Comparison of ENCODE assay signal across 10 cellular contexts in genomic region chr5:100840769-100841168, GRCh38.
DNase-seq lines count a peak whose midpoint lies in the region; ATAC-seq and TF ChIP-seq lines count a peak whose summit lies in the region.
"Had no signal": no experiment of that assay in that cellular context is flagged by ENCODE, and none has a peak within 500 bp of the region (broad histone marks: within the 10 kb centered on the region; RNA-seq: fewer than 3 reads in every experiment).

No MANE protein-coding gene starts in this region.

- peak; percentile 43 for ATAC-seq in GM18511 (IDR thresholded peaks at IDR 0.05; ENCODE audit: unreplicated experiment)
- peak; percentile 43 for ATAC-seq in GM21723 (IDR thresholded peaks at IDR 0.05; ENCODE audit: unreplicated experiment)
- ATAC-seq in memory B cell (ENCODE audit: low read depth): peak; percentile 48

- H3K4me3 Mint-ChIP-seq in memory B cell: peak overlapping the region; percentile 65

- peak overlapping the region; percentile 54 for H3K4me3 ChIP-seq in OCI-LY3 (ENCODE audit: low read length)

- H3K27me3 Mint-ChIP-seq in memory B cell: no peaks in the 10 kb centered on the region

- peak overlapping the region; percentile 80 for H3K27ac Mint-ChIP-seq in memory B cell

- TF ChIP-seq CTCF in OCI-LY3 (IDR thresholded peaks at IDR 0.05; ENCODE audit: low read depth, low read length): no peak

- no peaks in the 10 kb centered on the region for H3K27me3 ChIP-seq in OCI-LY3 (ENCODE audit: low read depth, low read length)

- no peaks in the 10 kb centered on the region for H4K20me1 ChIP-seq in OCI-LY3 (ENCODE audit: insufficient read depth, low read length)

- H3K4me1 Mint-ChIP-seq in memory B cell: peaks cover 34% of the 10 kb centered on the region

- DNase-seq in memory B cell (ENCODE audit: low spot score in 2 of 2): no peak
- DNase-seq in NCI-H187 (lab: John Stamatoyannopoulos, UW): no peak
- DNase-seq in NCI-H146 treated with DMSO at 0.1 percent for 48 hours (lab: John Stamatoyannopoulos, UW; ENCODE audit: unreplicated experiment): no peak
- DNase-seq in SW 1271 (lab: John Stamatoyannopoulos, UW): no peak
- DNase-seq in GM19240 (ENCODE audit: insufficient read length, low spot score): no peak
- DNase-seq: NCI-H748 treated with DMSO at 0.1 percent for 48 hours; stimulated activated CD8-positive, alpha-beta memory T cell treated with anti-CD3 and anti-CD28 coated beads, Interleukin-4, amount 100 ng/mL, for 48 hours had no signal

- H3K36me3 ChIP-seq in OCI-LY3 (replicated peaks; ENCODE audit: low read depth, low read length): peaks cover 15% of the 10 kb centered on the region

- H3K9ac ChIP-seq in OCI-LY3 (ENCODE audit: low read length): peak overlapping the region; percentile 59

- H3K4me1 ChIP-seq in OCI-LY3 (ENCODE audit: low read length): peaks cover 69% of the 10 kb centered on the region

- H3K9me3 Mint-ChIP-seq in memory B cell: no peaks in the 10 kb centered on the region

- H3K4me2 ChIP-seq in OCI-LY3 (ENCODE audit: low read length): peak overlapping the region; percentile 82

- peak overlapping the region; percentile 96 for H3K27ac ChIP-seq in OCI-LY3 (ENCODE audit: low read length)

- H3K9me3 ChIP-seq in OCI-LY3 (ENCODE audit: insufficient read depth, low read length): no peaks in the 10 kb centered on the region

- H3K79me2 ChIP-seq in OCI-LY3 (ENCODE audit: low read length): peaks cover 56% of the 10 kb centered on the region

- peaks cover 8% of the 10 kb centered on the region for H3K36me3 Mint-ChIP-seq in memory B cell

- H2AFZ ChIP-seq in OCI-LY3 (ENCODE audit: low read depth, low read length): no peak overlapping the region
